ENCODE assay signal across 18 cellular contexts in genomic region chr19:51802775-51803174, GRCh38. TPM values are rescaled to one million over a fixed set of nuclear protein-coding genes. Genes with fewer than 3 reads are reported as not detected.
A peak's percentile ranks its signal among the peaks of the same experiment; 100 is the strongest.
DNase-seq lines count a peak whose midpoint lies in the region; ATAC-seq and TF ChIP-seq lines count a peak whose summit lies in the region.
"Had no signal": no experiment of that assay in that cellular context is flagged by ENCODE, and none has a peak within 500 bp of the region (broad histone marks: within the 10 kb centered on the region; RNA-seq: fewer than 3 reads in every experiment).

No MANE protein-coding gene starts in this region.

- CTCF ChIA-PET in CD4-positive, alpha-beta memory T cell (lab: Charles Lee; ENCODE audit: partially characterized antibody): no interaction called here

- H3K27ac ChIP-seq in left lung (peak overlapping the region; percentile 58 to 78), sigmoid colon (no peak overlapping the region)
- H3K27ac ChIP-seq in CD4-positive, alpha-beta memory T cell (ENCODE audit: low read depth, low read length): no peak overlapping the region

- POLR2A ChIA-PET in CD4-positive, alpha-beta memory T cell (lab: Charles Lee; ENCODE audit: partially characterized antibody): no interaction called here

- TF ChIP-seq EP300 in sigmoid colon (IDR thresholded peaks at IDR 0.05): no peak

- ATAC-seq in left lung: no peak
- ATAC-seq: CD8-positive, alpha-beta T cell had no signal

- no peaks in the 10 kb centered on the region for H3K27me3 ChIP-seq in left lung
- no peaks in the 10 kb centered on the region for H3K27me3 ChIP-seq in sigmoid colon
- H3K27me3 ChIP-seq in CD4-positive, alpha-beta memory T cell (ENCODE audit: insufficient read depth, low read length): no peaks in the 10 kb centered on the region
- H3K27me3 ChIP-seq: BE2C, BLaER1 had no signal

- intact Hi-C loops in dendritic cell treated with granulocyte-macrophage colony-stimulating factor and Interleukin-4, amounts not matched to agents 40 ng/mL and 50 ng/mL, for 4 days (cut with micrococcal nuclease): no loop called here
- intact Hi-C loops in left lung (cut with DNase I) (no loop called here), sigmoid colon (cut with DNase I) (no loop called here)
- intact Hi-C loops in CD4-positive, alpha-beta memory T cell (cut with micrococcal nuclease): no loop called here

- H3K36me3 ChIP-seq in left lung: no peaks in the 10 kb centered on the region
- H3K36me3 ChIP-seq in sigmoid colon: no peaks in the 10 kb centered on the region
- no peaks in the 10 kb centered on the region for H3K36me3 ChIP-seq in CD4-positive, alpha-beta memory T cell (ENCODE audit: insufficient read depth, low read length)
- H3K36me3 ChIP-seq: BE2C, BLaER1 had no signal

- H3K4me3 ChIP-seq in left lung (no peak overlapping the region), sigmoid colon (no peak overlapping the region)
- no peak overlapping the region for H3K4me3 ChIP-seq in CD4-positive, alpha-beta memory T cell (ENCODE audit: low read length in 2 of 2)
- H3K4me3 ChIP-seq: BLaER1 had no signal

- H3K4me1 Mint-ChIP-seq in dendritic cell treated with granulocyte-macrophage colony-stimulating factor and Interleukin-4, amounts not matched to agents 40 ng/mL and 50 ng/mL, for 4 days (ENCODE audit: low read depth): peaks cover 85% of the 10 kb centered on the region
- no peaks in the 10 kb centered on the region for H3K4me1 Mint-ChIP-seq in CD4-positive, alpha-beta memory T cell
- H3K4me1 Mint-ChIP-seq: CD4-positive, CD25-positive, alpha-beta regulatory T cell had no signal

- no peaks in the 10 kb centered on the region for H3K9me3 Mint-ChIP-seq in dendritic cell treated with granulocyte-macrophage colony-stimulating factor and Interleukin-4, amounts not matched to agents 40 ng/mL and 50 ng/mL, for 4 days
- H3K9me3 Mint-ChIP-seq in CD4-positive, alpha-beta memory T cell: peaks cover 2 to 39% (median 15%) of the 10 kb centered on the region in 8 donors

- H3K4me1 ChIP-seq in left lung (peaks cover 14 to 61% of the 10 kb centered on the region in 2 donors), sigmoid colon (peaks cover 0 to 20% (median 9%) of the 10 kb centered on the region in 4 donors)
- no peaks in the 10 kb centered on the region for H3K4me1 ChIP-seq in CD4-positive, alpha-beta memory T cell (ENCODE audit: insufficient read depth, low read length)
- H3K4me1 ChIP-seq: BE2C, Caco-2 had no signal

- 73 to 75% methylated on average over 2 of the region's 2 CpGs for WGBS in sigmoid colon, 2 donors

- H3K27me3 Mint-ChIP-seq in dendritic cell treated with granulocyte-macrophage colony-stimulating factor and Interleukin-4, amounts not matched to agents 40 ng/mL and 50 ng/mL, for 4 days: no peaks in the 10 kb centered on the region
- peaks cover 0 to 2% of the 10 kb centered on the region in 2 donors for H3K27me3 Mint-ChIP-seq in CD4-positive, alpha-beta memory T cell
- H3K27me3 Mint-ChIP-seq: CD4-positive, CD25-positive, alpha-beta regulatory T cell had no signal

- no peak for TF ChIP-seq POLR2A in sigmoid colon (IDR thresholded peaks at IDR 0.05)

- H3K27ac Mint-ChIP-seq in dendritic cell treated with granulocyte-macrophage colony-stimulating factor and Interleukin-4, amounts not matched to agents 40 ng/mL and 50 ng/mL, for 4 days: peak overlapping the region; percentile 87
- H3K27ac Mint-ChIP-seq in CD4-positive, alpha-beta memory T cell: no peak overlapping the region
- H3K27ac Mint-ChIP-seq: CD4-positive, CD25-positive, alpha-beta regulatory T cell; CD8-positive, alpha-beta T cell had no signal

- no peak for TF ChIP-seq CTCF in left lung (IDR thresholded peaks at IDR 0.05)
- TF ChIP-seq CTCF in sigmoid colon (IDR thresholded peaks at IDR 0.05): no peak

- H3K9me3 ChIP-seq in left lung (peaks cover 0 to 1% of the 10 kb centered on the region in 2 donors), sigmoid colon (no peaks in the 10 kb centered on the region)
- H3K9me3 ChIP-seq in CD4-positive, alpha-beta memory T cell (ENCODE audit: control insufficient read depth in 1 of 2, low read length in 2 of 2): no peaks in the 10 kb centered on the region
- H3K9me3 ChIP-seq: BE2C had no signal

- DNase-seq in left lung (no peak), sigmoid colon (no peak)
- DNase-seq in CD4-positive, alpha-beta memory T cell: no peak
- no peak for DNase-seq in activated CD8-positive, alpha-beta memory T cell treated with anti-CD3 and anti-CD28 coated beads for 24 hours
- DNase-seq: 8988T; ACHN; BE2C; C1 segment of cervical spinal cord; Caco-2; Calu3; CD4-positive, CD25-positive, alpha-beta regulatory T cell; CD8-positive, alpha-beta T cell; DMS79 treated with DMSO at 0.1 percent for 48 hours; GF-D8 had no signal

- peaks cover 96% of the 10 kb centered on the region for H3K36me3 Mint-ChIP-seq in dendritic cell treated with granulocyte-macrophage colony-stimulating factor and Interleukin-4, amounts not matched to agents 40 ng/mL and 50 ng/mL, for 4 days (ENCODE audit: low read depth)
- H3K36me3 Mint-ChIP-seq in CD4-positive, alpha-beta memory T cell: peaks cover 0 to 4% of the 10 kb centered on the region in 2 donors
- H3K36me3 Mint-ChIP-seq: CD4-positive, CD25-positive, alpha-beta regulatory T cell; CD8-positive, alpha-beta T cell had no signal

- H3K4me3 Mint-ChIP-seq in dendritic cell treated with granulocyte-macrophage colony-stimulating factor and Interleukin-4, amounts not matched to agents 40 ng/mL and 50 ng/mL, for 4 days: no peak overlapping the region
- H3K4me3 Mint-ChIP-seq in CD4-positive, alpha-beta memory T cell: no peak overlapping the region
- H3K4me3 Mint-ChIP-seq: CD4-positive, CD25-positive, alpha-beta regulatory T cell; CD8-positive, alpha-beta T cell had no signal

RNA-seq across cellular contexts. Expression of gene FPR3, which starts 7.8 kb away (rescaled TPM):
- total RNA-seq in left lung (10 to 100 TPM; 28.6 to 75.0 TPM), sigmoid colon (1 to 10 TPM; 1.6 to 6.7 (median 3.3) TPM)
- 10 to 100 TPM in 1 of 3 donors, 1 to 10 TPM in 2; 3.6 to 25.9 (median 6.1) TPM for polyA plus RNA-seq in sigmoid colon
- total RNA-seq in CD4-positive, alpha-beta memory T cell: 1 to 10 TPM; 3.2 TPM
- not detected for polyA plus RNA-seq in CD4-positive, alpha-beta memory T cell
- total RNA-seq: A673; Caco-2; Calu3; CD4-positive, CD25-positive, alpha-beta regulatory T cell; CD8-positive, alpha-beta T cell had no signal
- polyA plus RNA-seq: AG04450; CD4-positive, CD25-positive, alpha-beta regulatory T cell had no signal

RNA-seq across cellular contexts. Expression of gene FPR2, which starts 41.8 kb away (rescaled TPM):
- total RNA-seq in left lung: 10 to 100 TPM in 1 of 2 donors, 1 to 10 TPM in 1; 5.9 to 41.7 TPM
- 1 to 10 TPM in 2 of 4 donors, under 1 TPM in 1, not detected in 1; 0.36 to 3.7 (median 1.2) TPM for total RNA-seq in sigmoid colon
- polyA plus RNA-seq in sigmoid colon: 1 to 10 TPM in 2 of 3 donors, under 1 TPM in 1; 0.60 to 2.3 (median 1.4) TPM
- total RNA-seq in CD4-positive, alpha-beta memory T cell: not detected
- polyA plus RNA-seq in CD4-positive, alpha-beta memory T cell: not detected
- total RNA-seq: A673; Caco-2; Calu3; CD4-positive, CD25-positive, alpha-beta regulatory T cell; CD8-positive, alpha-beta T cell had no signal
- polyA plus RNA-seq: AG04450; CD4-positive, CD25-positive, alpha-beta regulatory T cell had no signal

RNA-seq across cellular contexts. Expression of gene FPR1, which starts 51.1 kb away (rescaled TPM):
- total RNA-seq in left lung (100 to 1,000 TPM in 1 of 2 donors, 10 to 100 TPM in 1; 20.0 to 193 TPM), sigmoid colon (10 to 100 TPM in 1 of 4 donors, 1 to 10 TPM in 3; 2.8 to 15.9 (median 6.2) TPM)
- polyA plus RNA-seq in sigmoid colon: 10 to 100 TPM in 1 of 3 donors, 1 to 10 TPM in 2; 1.2 to 12.0 (median 4.6) TPM
- not detected for total RNA-seq in CD4-positive, alpha-beta memory T cell
- under 1 TPM in 1 of 2 donors, not detected in 1; 0.30 TPM for polyA plus RNA-seq in CD4-positive, alpha-beta memory T cell
- total RNA-seq: A673; Caco-2; Calu3; CD4-positive, CD25-positive, alpha-beta regulatory T cell; CD8-positive, alpha-beta T cell had no signal
- polyA plus RNA-seq: AG04450 had no signal

Comparison
In these comparisons a context has a peak if more than half of its experiments do, and no peak if none do; other contexts are left out.
1. H3K27ac ChIP-seq: peak in left lung (2 of 2); none in sigmoid colon (0 of 4) and CD4-positive, alpha-beta memory T cell (single experiment).